In genomic region chr19:3626473-3627350, GRCh38 we compare ENCODE assay signal across 8 cellular contexts. TPM values are rescaled to one million over a fixed set of nuclear protein-coding genes. Genes with fewer than 3 reads are reported as not detected.
DNase-seq lines count a peak whose midpoint lies in the region; ATAC-seq and TF ChIP-seq lines count a peak whose summit lies in the region.

Gene CACTIN, minus strand, starts transcription at chr19:3626790. Its CDS starts 28 bp downstream, at chr19:3626762.

- in situ Hi-C loops in GM13976 (cut with MboI; ENCODE audit: low sequenced_read_pairs, unreplicated experiment): no loop called here

- intact Hi-C loops in T-helper 2 cell treated with Interferon-gamma antibody and Interleukin-4, amounts not matched to agents 100 ng/mL and 5 ng/mL, for 36 hours (cut with micrococcal nuclease): loop anchor here (1.0 to 2.0 kb wide), 3 partner anchors 54 to 120 kb away; partner anchors contain the start of genes FZR1, HMG20B and MFSD12
- intact Hi-C loops in left ventricle myocardium superior (cut with micrococcal nuclease) (no loop called here), prostate gland (cut with DNase I) (no loop called here)

- under 1% methylated on average over 80 of the region's 80 CpGs for WGBS in prostate gland
- under 1% methylated on average over 80 of the region's 80 CpGs for WGBS in urinary bladder

- TF ChIP-seq CTCF in GM13976 (IDR thresholded peaks at IDR 0.05; ENCODE audit: borderline replicate concordance, control extremely low read depth, extremely low read depth, insufficient read depth, missing control alignments) (no peak), prostate gland (IDR thresholded peaks at IDR 0.05) (peak in 1 of 4 experiments; percentile 25)

- no peaks in the 10 kb centered on the region for H3K9me3 ChIP-seq in prostate gland

- H3K4me1 ChIP-seq in prostate gland (replicated peaks): peaks cover 7% of the 10 kb centered on the region
- H3K4me1 ChIP-seq in urinary bladder (ENCODE audit: insufficient read depth): peaks cover 4% of the 10 kb centered on the region

- ATAC-seq in HG02885 (IDR thresholded peaks at IDR 0.05; ENCODE audit: poor library complexity, unreplicated experiment) (peak; percentile 93), left ventricle myocardium superior (peak; percentile 98)

- H3K27me3 ChIP-seq in prostate gland (replicated peaks; ENCODE audit: insufficient read depth): no peaks in the 10 kb centered on the region

- H3K36me3 ChIP-seq in prostate gland (no peaks in the 10 kb centered on the region), urinary bladder (ENCODE audit: insufficient read depth) (no peaks in the 10 kb centered on the region)

- peak within 1 kb of the TSS; percentile 81 to 86 for H3K4me3 ChIP-seq in prostate gland
- H3K4me3 ChIP-seq in urinary bladder (ENCODE audit: low read depth, low read length): peak within 1 kb of the TSS; percentile 84

- TF ChIP-seq POLR2A in prostate gland (IDR thresholded peaks at IDR 0.05): peak; percentile 55

- H3K27ac ChIP-seq in prostate gland (peak within 1 kb of the TSS; percentile 91 to 97), urinary bladder (ENCODE audit: low read depth) (peak within 1 kb of the TSS; percentile 88)

- peak; percentile 100 for DNase-seq in GM13976 (ENCODE audit: low spot score)
- peak; percentile 96 for DNase-seq in NCI-H187 treated with DMSO at 0.1 percent for 48 hours (lab: John Stamatoyannopoulos, UW)
- DNase-seq in anterior cingulate cortex (lab: John Stamatoyannopoulos, UW): peak; percentile 76 to 99 (median 97)
- DNase-seq in left ventricle myocardium superior: peak; percentile 99
- DNase-seq in prostate gland (ENCODE audit: low spot score): peak; percentile 97

RNA-seq across cellular contexts. Expression of gene CACTIN, which starts in this region (rescaled TPM):
- 32.6 and 34.8 TPM in 2 replicates for total RNA-seq in T-helper 2 cell treated with Interferon-gamma antibody and Interleukin-4, amounts not matched to agents 100 ng/mL and 5 ng/mL, for 36 hours
- total RNA-seq in left ventricle myocardium superior (13.5 TPM), prostate gland (10 to 100 TPM; 38.2 to 52.8 TPM), urinary bladder (11.1 TPM)
- 27.7 TPM for polyA plus RNA-seq in urinary bladder

Comparison
In these comparisons a context has a peak if more than half of its experiments do, and no peak if none do; other contexts are left out.
1. Peak in every context shown above with its lines: DNase-seq, ATAC-seq, H3K4me3 ChIP-seq and H3K27ac ChIP-seq.